In genomic region chr10:95457319-95457886, GRCh38 we compare ENCODE assay signal across 1 cellular context.
TF ChIP-seq lines count a peak whose summit lies in the region.

No MANE protein-coding gene starts in this region.

TF ChIP-seq in HepG2, 621 proteins besides CTCF, POLR2A, EP300 and RAD21 (continued from another document and continues in another):
- peak; percentile 88 for TF ChIP-seq HNF1A (IDR thresholded peaks at IDR 0.05; ENCODE audit: low read depth)
- no peak for TF ChIP-seq HNF1A (CRISPR knock-in tag; IDR thresholded peaks at IDR 0.05; ENCODE audit: borderline replicate concordance)
- TF ChIP-seq HDAC2 (CRISPR knock-in tag; IDR thresholded peaks at IDR 0.05) = peak; percentile 63
- 0 out of 2 replicates have a peak, but pooled peaks have one; percentile 45 for TF ChIP-seq ZNF510 (CRISPR knock-in tag; IDR thresholded peaks at IDR 0.05; ENCODE audit: low read depth)
- peak; percentile 92; the same call in 1 of the 2 replicates for TF ChIP-seq SOX5 (CRISPR knock-in tag; IDR thresholded peaks at IDR 0.05; ENCODE audit: borderline replicate concordance)
- no peak for TF ChIP-seq TP53 (CRISPR knock-in tag; conservative IDR thresholded peaks at IDR 0.05)
- peak; percentile 64; the same call in 1 of the 2 replicates for TF ChIP-seq ZNF609 (CRISPR knock-in tag; IDR thresholded peaks at IDR 0.05; ENCODE audit: borderline replicate concordance)
- 0 out of 2 replicates have a peak, but pooled peaks have one; percentile 8 for TF ChIP-seq POGK (CRISPR knock-in tag; conservative IDR thresholded peaks at IDR 0.05)
- TF ChIP-seq, protein P1, sequence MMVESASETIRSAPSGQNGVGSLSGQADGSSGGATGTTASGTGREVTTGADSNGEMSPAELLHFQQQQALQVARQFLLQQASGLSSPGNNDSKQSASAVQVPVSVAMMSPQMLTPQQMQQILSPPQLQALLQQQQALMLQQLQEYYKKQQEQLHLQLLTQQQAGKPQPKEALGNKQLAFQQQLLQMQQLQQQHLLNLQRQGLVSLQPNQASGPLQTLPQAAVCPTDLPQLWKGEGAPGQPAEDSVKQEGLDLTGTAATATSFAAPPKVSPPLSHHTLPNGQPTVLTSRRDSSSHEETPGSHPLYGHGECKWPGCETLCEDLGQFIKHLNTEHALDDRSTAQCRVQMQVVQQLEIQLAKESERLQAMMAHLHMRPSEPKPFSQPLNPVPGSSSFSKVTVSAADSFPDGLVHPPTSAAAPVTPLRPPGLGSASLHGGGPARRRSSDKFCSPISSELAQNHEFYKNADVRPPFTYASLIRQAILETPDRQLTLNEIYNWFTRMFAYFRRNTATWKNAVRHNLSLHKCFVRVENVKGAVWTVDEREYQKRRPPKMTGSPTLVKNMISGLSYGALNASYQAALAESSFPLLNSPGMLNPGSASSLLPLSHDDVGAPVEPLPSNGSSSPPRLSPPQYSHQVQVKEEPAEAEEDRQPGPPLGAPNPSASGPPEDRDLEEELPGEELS (CRISPR knock-in tag; IDR thresholded peaks at IDR 0.05) = peak; percentile 96
- TF ChIP-seq, protein P2, sequence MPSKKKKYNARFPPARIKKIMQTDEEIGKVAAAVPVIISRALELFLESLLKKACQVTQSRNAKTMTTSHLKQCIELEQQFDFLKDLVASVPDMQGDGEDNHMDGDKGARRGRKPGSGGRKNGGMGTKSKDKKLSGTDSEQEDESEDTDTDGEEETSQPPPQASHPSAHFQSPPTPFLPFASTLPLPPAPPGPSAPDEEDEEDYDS (CRISPR knock-in tag; IDR thresholded peaks at IDR 0.05) = peak; percentile 65
- 0 out of 2 replicates have a peak, but pooled peaks have one; percentile 42 for TF ChIP-seq DPF2 (CRISPR knock-in tag; IDR thresholded peaks at IDR 0.05; ENCODE audit: borderline replicate concordance, low read depth)
- TF ChIP-seq TCF7 (IDR thresholded peaks at IDR 0.05; ENCODE audit: low read depth) = peak; percentile 40; the same call in 1 of the 2 replicates
- TF ChIP-seq ZNF280D (CRISPR knock-in tag; IDR thresholded peaks at IDR 0.05) = no peak
- peak; percentile 61; the same call in 1 of the 2 replicates for TF ChIP-seq MEIS2 (CRISPR knock-in tag; IDR thresholded peaks at IDR 0.05)
- no peak for TF ChIP-seq ETV6 (CRISPR knock-in tag; conservative IDR thresholded peaks at IDR 0.05)
- peak; percentile 52; the same call in 1 of the 2 replicates for TF ChIP-seq ZNF800 (CRISPR knock-in tag; IDR thresholded peaks at IDR 0.05)
- TF ChIP-seq FOXP1 (IDR thresholded peaks at IDR 0.05) = peak; percentile 48; the same call in 1 of the 2 replicates
- peak; percentile 96 for TF ChIP-seq FOXP1 (CRISPR knock-in tag; IDR thresholded peaks at IDR 0.05)
- no peak for TF ChIP-seq SYNCRIP (IDR thresholded peaks at IDR 0.05; ENCODE audit: insufficient read depth, low read depth, low read length)
- TF ChIP-seq ARID2 (CRISPR knock-in tag; IDR thresholded peaks at IDR 0.05; ENCODE audit: borderline replicate concordance) = 0 out of 2 replicates have a peak, but pooled peaks have one; percentile 32
- peak; percentile 49; the same call in 1 of the 2 replicates for TF ChIP-seq SPEN (CRISPR knock-in tag; IDR thresholded peaks at IDR 0.05; ENCODE audit: low read depth)
- TF ChIP-seq NR2F6 (IDR thresholded peaks at IDR 0.05) = no peak
- peak; percentile 57 for TF ChIP-seq NR2F6 (CRISPR knock-in tag; IDR thresholded peaks at IDR 0.05)
- TF ChIP-seq BRCA1 (CRISPR knock-in tag; IDR thresholded peaks at IDR 0.05) = 0 out of 2 replicates have a peak, but pooled peaks have one; percentile 45
- TF ChIP-seq SAP130 (CRISPR knock-in tag; IDR thresholded peaks at IDR 0.05; ENCODE audit: low read depth) = peak; percentile 65; the same call in 1 of the 2 replicates
- TF ChIP-seq RARA (CRISPR knock-in tag; IDR thresholded peaks at IDR 0.05) = peak; percentile 79
- no peak for TF ChIP-seq ZUFSP (CRISPR knock-in tag; IDR thresholded peaks at IDR 0.05; ENCODE audit: borderline replicate concordance)
- TF ChIP-seq ZNF792 (CRISPR knock-in tag; IDR thresholded peaks at IDR 0.05) = 0 out of 2 replicates have a peak, but pooled peaks have one; percentile 23
- no peak for TF ChIP-seq HNRNPL (IDR thresholded peaks at IDR 0.05; ENCODE audit: low read depth, low read length)
- TF ChIP-seq ZNF713 (CRISPR knock-in tag; IDR thresholded peaks at IDR 0.05) = 0 out of 2 replicates have a peak, but pooled peaks have one; percentile 37
- peak; percentile 85 for TF ChIP-seq FOXA3 (CRISPR knock-in tag; IDR thresholded peaks at IDR 0.05)
- TF ChIP-seq, protein P3, sequence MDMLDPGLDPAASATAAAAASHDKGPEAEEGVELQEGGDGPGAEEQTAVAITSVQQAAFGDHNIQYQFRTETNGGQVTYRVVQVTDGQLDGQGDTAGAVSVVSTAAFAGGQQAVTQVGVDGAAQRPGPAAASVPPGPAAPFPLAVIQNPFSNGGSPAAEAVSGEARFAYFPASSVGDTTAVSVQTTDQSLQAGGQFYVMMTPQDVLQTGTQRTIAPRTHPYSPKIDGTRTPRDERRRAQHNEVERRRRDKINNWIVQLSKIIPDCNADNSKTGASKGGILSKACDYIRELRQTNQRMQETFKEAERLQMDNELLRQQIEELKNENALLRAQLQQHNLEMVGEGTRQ (IDR thresholded peaks at IDR 0.05; ENCODE audit: low read depth, low read length) = no peak
- TF ChIP-seq, protein P3 (CRISPR knock-in tag; IDR thresholded peaks at IDR 0.05; ENCODE audit: borderline replicate concordance) = no peak
